ENCODE assay signal across 8 cellular contexts in genomic region chr16:1414532-1415265, GRCh38. TPM values are rescaled to one million over a fixed set of nuclear protein-coding genes. Genes with fewer than 3 reads are reported as not detected.
DNase-seq lines count a peak whose midpoint lies in the region; ATAC-seq and TF ChIP-seq lines count a peak whose summit lies in the region.

Gene UNKL (minus strand): TSS chr16:1414704. CDS start chr16:1414691, 13 bp downstream.

- H3K4me3 Mint-ChIP-seq in activated naive CD8-positive, alpha-beta T cell: peak within 1 kb of the TSS; percentile 82

- H3K27ac Mint-ChIP-seq in activated naive CD8-positive, alpha-beta T cell: peak within 1 kb of the TSS; percentile 87

- peak within 1 kb of the TSS; percentile 94 for H2AFZ ChIP-seq in parathyroid adenoma

- peak within 1 kb of the TSS; percentile 72 for H3K27ac ChIP-seq in HL-60 (replicated peaks)
- peak within 1 kb of the TSS; percentile 39 for H3K27ac ChIP-seq in parathyroid adenoma
- peak within 1 kb of the TSS; percentile 71 to 78 (median 76) for H3K27ac ChIP-seq in thyroid gland

- H3K4me2 ChIP-seq in parathyroid adenoma (ENCODE audit: low read length): peak within 1 kb of the TSS; percentile 87

- TF ChIP-seq CTCF in HL-60 (IDR thresholded peaks at IDR 0.05; ENCODE audit: insufficient read depth, low read length) (no peak), parathyroid adenoma (IDR thresholded peaks at IDR 0.05) (no peak), thyroid gland (IDR thresholded peaks at IDR 0.05) (no peak)

- ATAC-seq in SK-N-SH treated with all-trans-retinoic acid at 6 μM for 48 hours (peak; percentile 50), Right ventricle myocardium superior (ENCODE audit: poor library complexity) (peak; percentile 58)

- peaks cover 2% of the 10 kb centered on the region for H3K79me2 ChIP-seq in parathyroid adenoma

- H3K9ac ChIP-seq in parathyroid adenoma: peak within 1 kb of the TSS; percentile 76

- H3K4me3 ChIP-seq in HL-60 (replicated peaks; ENCODE audit: insufficient read depth, low read length) (peak within 1 kb of the TSS; percentile 89), parathyroid adenoma (ENCODE audit: low read depth, low read length) (peak within 1 kb of the TSS; percentile 66), thyroid gland (replicated peaks in 1 of 3) (peak within 1 kb of the TSS; percentile 87 to 98 (median 98))

- intact Hi-C loops in Right ventricle myocardium superior (cut with DNase I) (no loop called here), thyroid gland (cut with DNase I) (loop anchor here (5.0 kb wide), 1 partner anchor 63 kb away; the partner anchor contains the start of gene CLCN7)

- peaks cover 26% of the 10 kb centered on the region for H3K4me1 Mint-ChIP-seq in activated naive CD8-positive, alpha-beta T cell (ENCODE audit: low read depth)

- no peaks in the 10 kb centered on the region for H3K9me3 ChIP-seq in parathyroid adenoma (ENCODE audit: control insufficient read depth, low read length)
- no peaks in the 10 kb centered on the region for H3K9me3 ChIP-seq in thyroid gland

- no peaks in the 10 kb centered on the region for H3K9me3 Mint-ChIP-seq in activated naive CD8-positive, alpha-beta T cell (ENCODE audit: low read depth)

- peaks cover under 1% of the 10 kb centered on the region for H3K4me1 ChIP-seq in parathyroid adenoma
- H3K4me1 ChIP-seq in thyroid gland: peaks cover under 1 to 6% of the 10 kb centered on the region in 2 donors

- peak in 1 of 2 donors; percentile 39 for TF ChIP-seq POLR2A in thyroid gland (IDR thresholded peaks at IDR 0.05)

- no peaks in the 10 kb centered on the region for H3K36me3 ChIP-seq in parathyroid adenoma (ENCODE audit: control insufficient read depth, insufficient read depth, low read length)
- no peaks in the 10 kb centered on the region for H3K36me3 ChIP-seq in thyroid gland

- H3K27me3 ChIP-seq in HL-60 (ENCODE audit: insufficient read depth, poor library complexity, severe bottlenecking) (no peaks in the 10 kb centered on the region), parathyroid adenoma (ENCODE audit: control insufficient read depth, insufficient read depth, low read length) (no peaks in the 10 kb centered on the region), thyroid gland (no peaks in the 10 kb centered on the region)

- DNase-seq in NCI-H2196 (lab: John Stamatoyannopoulos, UW; ENCODE audit: unreplicated experiment) (peak; percentile 68), NCI-H2196 treated with DMSO at 0.1 percent for 48 hours (lab: John Stamatoyannopoulos, UW; ENCODE audit: unreplicated experiment) (no peak), HL-60 (ENCODE audit: low read depth in 1 of 2, low spot score in 1 of 2) (peak in 1 of 2 experiments; percentile 63), Right ventricle myocardium superior (peak; percentile 90), thyroid gland (peak; percentile 76)

- WGBS in thyroid gland, 2 donors: 5 to 37% methylated on average over 4 to 28 of the region's 72 CpGs

- no peaks in the 10 kb centered on the region for H3K36me3 Mint-ChIP-seq in activated naive CD8-positive, alpha-beta T cell

- H3K27me3 Mint-ChIP-seq in activated naive CD8-positive, alpha-beta T cell: no peaks in the 10 kb centered on the region

TF ChIP-seq in SK-N-SH treated with all-trans-retinoic acid at 6 μM for 48 hours, 23 proteins besides CTCF, POLR2A, EP300 and RAD21:
- TF ChIP-seq OSR1 (CRISPR knock-in tag; IDR thresholded peaks at IDR 0.05) (no peak), TOX (CRISPR knock-in tag; IDR thresholded peaks at IDR 0.05; ENCODE audit: borderline replicate concordance) (no peak), TSHZ2 (CRISPR knock-in tag; IDR thresholded peaks at IDR 0.05) (no peak), ZC3H10 (CRISPR knock-in tag; IDR thresholded peaks at IDR 0.05) (no peak), RARB (CRISPR knock-in tag; IDR thresholded peaks at IDR 0.05) (no peak), ZNF70 (CRISPR knock-in tag; IDR thresholded peaks at IDR 0.05) (no peak), ZNF8 (CRISPR knock-in tag; IDR thresholded peaks at IDR 0.05) (no peak), ARNTL (CRISPR knock-in tag; IDR thresholded peaks at IDR 0.05; ENCODE audit: borderline replicate concordance, low read depth) (no peak), ISL1 (CRISPR knock-in tag; IDR thresholded peaks at IDR 0.05) (no peak), BACH2 (CRISPR knock-in tag; IDR thresholded peaks at IDR 0.05; ENCODE audit: borderline replicate concordance) (no peak), ZNF565 (CRISPR knock-in tag; conservative IDR thresholded peaks at IDR 0.05; ENCODE audit: low read depth) (no peak), ZFP3 (CRISPR knock-in tag; IDR thresholded peaks at IDR 0.05) (no peak), PPARA (CRISPR knock-in tag; IDR thresholded peaks at IDR 0.05; ENCODE audit: borderline replicate concordance) (no peak), SNAI2 (CRISPR knock-in tag; IDR thresholded peaks at IDR 0.05) (no peak), TCF4 (CRISPR knock-in tag; IDR thresholded peaks at IDR 0.05; ENCODE audit: borderline replicate concordance) (no peak), CREB5 (CRISPR knock-in tag; IDR thresholded peaks at IDR 0.05; ENCODE audit: low read depth) (no peak), PATZ1 (CRISPR knock-in tag; IDR thresholded peaks at IDR 0.05; ENCODE audit: borderline replicate concordance) (no peak), ZFP30 (CRISPR knock-in tag; IDR thresholded peaks at IDR 0.05) (no peak)

RNA-seq across cellular contexts. Expression of gene UNKL, which starts in this region (rescaled TPM):
- total RNA-seq in Right ventricle myocardium superior: 13.6 TPM
- total RNA-seq in thyroid gland: 10 to 100 TPM; 26.2 to 46.9 (median 31.3) TPM
